In genomic region chr1:29728703-29729102, GRCh38 we compare ENCODE assay signal across 11 cellular contexts.
"Had no signal": no experiment of that assay in that cellular context is flagged by ENCODE, and none has a peak within 500 bp of the region (broad histone marks: within the 10 kb centered on the region; RNA-seq: fewer than 3 reads in every experiment).

No MANE protein-coding gene starts in this region.

- H2AFZ ChIP-seq: GM23248, GM23338 had no signal

- FAIRE-seq: H1, H54 had no signal

- DNase-seq: GM23248, GOT3, H7, H9, HCEC 1CT, HFFc6 had no signal

- H3K9ac ChIP-seq: GM23248 had no signal

- H3K36me3 ChIP-seq: HAP-1 had no signal

- H3K4me2 ChIP-seq: GM23338 had no signal

- ATAC-seq: GM23338, HCT116 had no signal

- H3K9me3 ChIP-seq: HAP-1 had no signal

- H3K27ac ChIP-seq: GM23248 had no signal

- H3K4me1 ChIP-seq: HAP-1 had no signal

- H3K4me3 ChIP-seq: GM23248, GM23338, HAP-1 had no signal
